In genomic region chr6:79076881-79077641, GRCh38 we compare ENCODE assay signal across 8 cellular contexts. TPM values are rescaled to one million over a fixed set of nuclear protein-coding genes. Genes with fewer than 3 reads are reported as not detected.
A peak's percentile ranks its signal among the peaks of the same experiment; 100 is the strongest.
DNase-seq lines count a peak whose midpoint lies in the region; ATAC-seq and TF ChIP-seq lines count a peak whose summit lies in the region.

No MANE protein-coding gene starts in this region.

- H3K4me3 Mint-ChIP-seq in CD14-positive monocyte: peak overlapping the region; percentile 84 to 89
- peak overlapping the region; percentile 80 for H3K4me3 Mint-ChIP-seq in dendritic cell treated with granulocyte-macrophage colony-stimulating factor and Interleukin-4, amounts not matched to agents 40 ng/mL and 50 ng/mL, for 4 days

- peak; percentile 92 for DNase-seq in CD14-positive monocyte (ENCODE audit: low spot score)
- DNase-seq in NCI-H69 (lab: John Stamatoyannopoulos, UW): peak; percentile 98
- DNase-seq in activated CD4-positive, alpha-beta T cell treated with anti-CD3 and anti-CD28 coated beads, Interleukin-2, amount 50 U/mL, for 24 hours (ENCODE audit: low read depth in 1 of 2, low spot score in 1 of 2): peak; percentile 75 to 76
- peak; percentile 77 to 80 for DNase-seq in stimulated activated CD4-positive, alpha-beta T cell treated with anti-CD3 and anti-CD28 coated beads, Interleukin-2, amount 100 ng/mL, for 48 hours

- TF ChIP-seq CTCF in CD14-positive monocyte (IDR thresholded peaks at IDR 0.05) (no peak), liver (IDR thresholded peaks at IDR 0.05; ENCODE audit: low read depth, low read length, missing input control) (no peak)

- H3K4me1 Mint-ChIP-seq in CD14-positive monocyte: peaks cover 40% of the 10 kb centered on the region
- H3K4me1 Mint-ChIP-seq in dendritic cell treated with granulocyte-macrophage colony-stimulating factor and Interleukin-4, amounts not matched to agents 40 ng/mL and 50 ng/mL, for 4 days (ENCODE audit: low read depth): peaks cover 41% of the 10 kb centered on the region

- no peaks in the 10 kb centered on the region for H3K9me3 ChIP-seq in liver (ENCODE audit: control insufficient read depth in 4 of 4, low read length in 3 of 4)

- H3K9me3 Mint-ChIP-seq in CD14-positive monocyte: peaks cover 0 to 2% (median 0%) of the 10 kb centered on the region in 7 donors
- no peaks in the 10 kb centered on the region for H3K9me3 Mint-ChIP-seq in dendritic cell treated with granulocyte-macrophage colony-stimulating factor and Interleukin-4, amounts not matched to agents 40 ng/mL and 50 ng/mL, for 4 days

- no peaks in the 10 kb centered on the region for H3K27me3 Mint-ChIP-seq in CD14-positive monocyte (ENCODE audit: low read depth in 3 of 3)
- H3K27me3 Mint-ChIP-seq in dendritic cell treated with granulocyte-macrophage colony-stimulating factor and Interleukin-4, amounts not matched to agents 40 ng/mL and 50 ng/mL, for 4 days: no peaks in the 10 kb centered on the region

- ATAC-seq in GM19395 (IDR thresholded peaks at IDR 0.05; ENCODE audit: unreplicated experiment) (peak; percentile 47), HG03558 (IDR thresholded peaks at IDR 0.05; ENCODE audit: extremely low read depth, unreplicated experiment) (peak; percentile 32)

- intact Hi-C loops in CD14-positive monocyte (cut with micrococcal nuclease): loop anchor here (5.0 to 10.0 kb wide), 3 partner anchors 155 to 458 kb away; partner anchors contain the start of genes HMGN3 (in 2 of the 2) and LCA5 (in 1 of the 2)
- intact Hi-C loops in dendritic cell treated with granulocyte-macrophage colony-stimulating factor and Interleukin-4, amounts not matched to agents 40 ng/mL and 50 ng/mL, for 4 days (cut with micrococcal nuclease): loop anchor here (5.0 to 10.0 kb wide), 3 partner anchors 700 to 1028 kb away; partner anchors contain the start of gene BCKDHB

- H3K27me3 ChIP-seq in liver (ENCODE audit: control insufficient read depth in 4 of 4, insufficient read depth in 4 of 4, low read length in 3 of 4): no peaks in the 10 kb centered on the region

- H3K4me3 ChIP-seq in liver (ENCODE audit: low read depth in 1 of 3, low read length in 3 of 3): peak overlapping the region; percentile 67 to 100 (median 76)

- no peaks in the 10 kb centered on the region for H3K36me3 ChIP-seq in liver (ENCODE audit: control insufficient read depth in 4 of 4, insufficient read depth in 3 of 4, low read depth in 1 of 4, low read length in 3 of 4)

- peak overlapping the region; percentile 91 to 94 for H3K9ac ChIP-seq in liver (ENCODE audit: low read depth in 1 of 2, low read length in 2 of 2)

- peak overlapping the region; percentile 98 to 99 for H3K27ac ChIP-seq in liver (ENCODE audit: low read depth in 1 of 2, low read length in 2 of 2)

- peaks cover 2 to 12% (median 10%) of the 10 kb centered on the region in 4 donors for H3K4me1 ChIP-seq in liver (ENCODE audit: control insufficient read depth in 4 of 4, insufficient read depth in 4 of 4, low read length in 3 of 4)

- peaks cover 8 to 10% of the 10 kb centered on the region in 2 donors for H3K36me3 Mint-ChIP-seq in CD14-positive monocyte
- H3K36me3 Mint-ChIP-seq in dendritic cell treated with granulocyte-macrophage colony-stimulating factor and Interleukin-4, amounts not matched to agents 40 ng/mL and 50 ng/mL, for 4 days (ENCODE audit: low read depth): peaks cover 27% of the 10 kb centered on the region

- TF ChIP-seq RAD21 in liver (IDR thresholded peaks at IDR 0.05): peak in 1 of 2 donors; percentile 15

- peak overlapping the region; percentile 82 to 95 (median 93) for H3K27ac Mint-ChIP-seq in CD14-positive monocyte
- H3K27ac Mint-ChIP-seq in dendritic cell treated with granulocyte-macrophage colony-stimulating factor and Interleukin-4, amounts not matched to agents 40 ng/mL and 50 ng/mL, for 4 days: peak overlapping the region; percentile 99

- WGBS in liver: 1% methylated on average over 78 of the region's 78 CpGs

TF ChIP-seq in liver, 16 proteins besides CTCF, POLR2A, EP300 and RAD21:
- TF ChIP-seq FOXA2 (IDR thresholded peaks at IDR 0.05) (no peak), JUND (IDR thresholded peaks at IDR 0.05) (peak in 1 of 2 donors; percentile 19), FOXA1 (IDR thresholded peaks at IDR 0.05) (peak; percentile 14), HNF4G (IDR thresholded peaks at IDR 0.05) (no peak), RXRA (IDR thresholded peaks at IDR 0.05) (no peak), YY1 (IDR thresholded peaks at IDR 0.05) (peak; percentile 32), TAF1 (conservative IDR thresholded peaks at IDR 0.05) (peak; percentile 67), REST (IDR thresholded peaks at IDR 0.05) (peak; percentile 89), ATF3 (IDR thresholded peaks at IDR 0.05) (no peak), EGR1 (IDR thresholded peaks at IDR 0.05; ENCODE audit: low read depth in 2 of 2) (no peak)
- TF ChIP-seq, protein P1, sequence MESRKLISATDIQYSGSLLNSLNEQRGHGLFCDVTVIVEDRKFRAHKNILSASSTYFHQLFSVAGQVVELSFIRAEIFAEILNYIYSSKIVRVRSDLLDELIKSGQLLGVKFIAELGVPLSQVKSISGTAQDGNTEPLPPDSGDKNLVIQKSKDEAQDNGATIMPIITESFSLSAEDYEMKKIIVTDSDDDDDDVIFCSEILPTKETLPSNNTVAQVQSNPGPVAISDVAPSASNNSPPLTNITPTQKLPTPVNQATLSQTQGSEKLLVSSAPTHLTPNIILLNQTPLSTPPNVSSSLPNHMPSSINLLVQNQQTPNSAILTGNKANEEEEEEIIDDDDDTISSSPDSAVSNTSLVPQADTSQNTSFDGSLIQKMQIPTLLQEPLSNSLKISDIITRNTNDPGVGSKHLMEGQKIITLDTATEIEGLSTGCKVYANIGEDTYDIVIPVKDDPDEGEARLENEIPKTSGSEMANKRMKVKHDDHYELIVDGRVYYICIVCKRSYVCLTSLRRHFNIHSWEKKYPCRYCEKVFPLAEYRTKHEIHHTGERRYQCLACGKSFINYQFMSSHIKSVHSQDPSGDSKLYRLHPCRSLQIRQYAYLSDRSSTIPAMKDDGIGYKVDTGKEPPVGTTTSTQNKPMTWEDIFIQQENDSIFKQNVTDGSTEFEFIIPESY (IDR thresholded peaks at IDR 0.05): no peak

RNA-seq across cellular contexts. Expression of gene PHIP, which starts 1.0 kb away (rescaled TPM):
- polyA plus RNA-seq in CD14-positive monocyte (1 to 10 TPM; 3.2 to 5.1 TPM), liver (1 to 10 TPM; 1.6 to 6.4 TPM)
- 10 to 100 TPM; 12.4 to 22.4 TPM for total RNA-seq in liver

Comparison
In these comparisons a context has a peak if more than half of its experiments do, and no peak if none do; other contexts are left out.
1. Peak in every context shown above with its lines: DNase-seq, ATAC-seq, H3K4me3 ChIP-seq and H3K27ac ChIP-seq.